12 cellular contexts compared by ENCODE assay signal in genomic region chr16:88619859-88620655, GRCh38. TPM values are rescaled to one million over a fixed set of nuclear protein-coding genes. Genes with fewer than 3 reads are reported as not detected.
DNase-seq lines count a peak whose midpoint lies in the region; ATAC-seq and TF ChIP-seq lines count a peak whose summit lies in the region.
"Had no signal": no experiment of that assay in that cellular context is flagged by ENCODE, and none has a peak within 500 bp of the region (broad histone marks: within the 10 kb centered on the region; RNA-seq: fewer than 3 reads in every experiment).

No MANE protein-coding gene starts in this region.

- no peak overlapping the region for H3K4me3 ChIP-seq in colonic mucosa
- H3K4me3 ChIP-seq in psoas muscle, result no peak overlapping the region
- H3K4me3 ChIP-seq: body of pancreas had no signal

- H3K27me3 ChIP-seq in colonic mucosa (no peaks in the 10 kb centered on the region), psoas muscle (ENCODE audit: insufficient read depth in 3 of 3, low read length in 2 of 3) (no peaks in the 10 kb centered on the region)
- H3K27me3 ChIP-seq: body of pancreas had no signal

- WGBS in psoas muscle, 3 donors, result 92 to 94% (median 93%) methylated on average over 11 of the region's 11 CpGs

- peak; percentile 74 for DNase-seq in M059J (ENCODE audit: low read depth)
- peak; percentile 69 for DNase-seq in activated CD8-positive, alpha-beta memory T cell treated with anti-CD3 and anti-CD28 coated beads for 24 hours
- no peak for DNase-seq in colonic mucosa
- DNase-seq in stimulated activated CD8-positive, alpha-beta memory T cell treated with anti-CD3 and anti-CD28 coated beads, Interleukin-15, amount 100 ng/mL, for 4 hours (ENCODE audit: low read depth in 2 of 2), result peak; percentile 41 to 47
- DNase-seq in psoas muscle, result no peak
- DNase-seq in NCI-H146 (lab: John Stamatoyannopoulos, UW), result no peak
- DNase-seq: NCI-H1092 treated with DMSO at 0.1 percent for 48 hours had no signal

- H3K9ac ChIP-seq in colonic mucosa (ENCODE audit: low read depth in 2 of 2, low read length in 2 of 2), result no peak overlapping the region

- H3K27ac ChIP-seq in colonic mucosa (peak overlapping the region; percentile 83), psoas muscle (no peak overlapping the region)

- peaks cover 20% of the 10 kb centered on the region for H3K36me3 ChIP-seq in colonic mucosa
- H3K36me3 ChIP-seq in psoas muscle (ENCODE audit: insufficient read depth in 1 of 2, low read depth in 1 of 2), result peaks cover 0 to 47% of the 10 kb centered on the region in 2 donors

- intact Hi-C loops in colonic mucosa (cut with DNase I), result no loop called here
- intact Hi-C loops in psoas muscle (cut with DNase I), result no loop called here

- H3K9me3 ChIP-seq in colonic mucosa, result no peaks in the 10 kb centered on the region
- H3K9me3 ChIP-seq in psoas muscle, result no peaks in the 10 kb centered on the region
- H3K9me3 ChIP-seq: body of pancreas had no signal

- H3K4me1 ChIP-seq in colonic mucosa, result peaks cover 32% of the 10 kb centered on the region
- no peaks in the 10 kb centered on the region for H3K4me1 ChIP-seq in psoas muscle

- no peak for ATAC-seq in psoas muscle
- ATAC-seq in HG02970 (IDR thresholded peaks at IDR 0.05; ENCODE audit: low FRiP score, unreplicated experiment), result no peak
- ATAC-seq in GM18511 (IDR thresholded peaks at IDR 0.05; ENCODE audit: unreplicated experiment), result no peak
- ATAC-seq: body of pancreas had no signal

- no peak for TF ChIP-seq CTCF in colonic mucosa (IDR thresholded peaks at IDR 0.05)
- no peak for TF ChIP-seq CTCF in psoas muscle (IDR thresholded peaks at IDR 0.05)

RNA-seq across cellular contexts. Expression of gene IL17C, which starts 18.3 kb away (rescaled TPM):
- not detected in 2 replicates for total RNA-seq in M059J (2014; rRNA removed; shearing (Covaris generic))
- total RNA-seq in colonic mucosa, result not detected
- total RNA-seq in psoas muscle, result not detected
- not detected for polyA plus RNA-seq in psoas muscle
- total RNA-seq: body of pancreas, Daoy, glomerular endothelial cell had no signal

RNA-seq across cellular contexts. Expression of gene CYBA, which starts 30.8 kb away (rescaled TPM):
- total RNA-seq in M059J (2014; rRNA removed; shearing (Covaris generic)), result not detected in 2 replicates
- total RNA-seq in colonic mucosa (100 to 1,000 TPM; 368 to 389 TPM), psoas muscle (10 to 100 TPM; 17.1 to 20.2 (median 19.2) TPM)
- polyA plus RNA-seq in psoas muscle, result 10 to 100 TPM in 2 of 3 donors, 1 to 10 TPM in 1; 9.1 to 28.0 (median 24.0) TPM

RNA-seq across cellular contexts. Expression of gene MVD, which starts 42.8 kb away (rescaled TPM):
- 39.9 and 42.4 TPM in 2 replicates for total RNA-seq in M059J (2014; rRNA removed; shearing (Covaris generic))
- total RNA-seq in colonic mucosa (100 to 1,000 TPM in 1 of 2 donors, 10 to 100 TPM in 1; 86.2 to 132 TPM), psoas muscle (10 to 100 TPM; 11.7 to 26.8 (median 16.1) TPM)
- 10 to 100 TPM; 13.7 to 19.2 (median 15.9) TPM for polyA plus RNA-seq in psoas muscle

RNA-seq across cellular contexts. Expression of gene ZC3H18, which starts 49.9 kb away (rescaled TPM):
- total RNA-seq in M059J (2014; rRNA removed; shearing (Covaris generic)), result 13.3 and 20.4 TPM in 2 replicates
- total RNA-seq in colonic mucosa (10 to 100 TPM; 31.9 to 66.3 TPM), psoas muscle (10 to 100 TPM; 24.8 to 30.5 (median 26.9) TPM)
- 10 to 100 TPM; 19.9 to 36.0 (median 32.0) TPM for polyA plus RNA-seq in psoas muscle

Comparison
In these comparisons a context has a peak if more than half of its experiments do, and no peak if none do; other contexts are left out.
1. DNase-seq: peak in M059J (single experiment), activated CD8-positive, alpha-beta memory T cell treated with anti-CD3 and anti-CD28 coated beads for 24 hours (single experiment) and stimulated activated CD8-positive, alpha-beta memory T cell treated with anti-CD3 and anti-CD28 coated beads, Interleukin-15, amount 100 ng/mL, for 4 hours (2 of 2); none in colonic mucosa (single experiment), psoas muscle (0 of 2) and NCI-H146 (single experiment).
2. RNA of gene CYBA, which starts 30.8 kb away (total RNA-seq): 368 to 389 TPM in colonic mucosa and 17.1 to 20.2 TPM in psoas muscle; not detected in M059J; every median in the first group is over 10 times any median in the second.